ENCODE assay signal across 25 cellular contexts in the genomic region with DNA sequence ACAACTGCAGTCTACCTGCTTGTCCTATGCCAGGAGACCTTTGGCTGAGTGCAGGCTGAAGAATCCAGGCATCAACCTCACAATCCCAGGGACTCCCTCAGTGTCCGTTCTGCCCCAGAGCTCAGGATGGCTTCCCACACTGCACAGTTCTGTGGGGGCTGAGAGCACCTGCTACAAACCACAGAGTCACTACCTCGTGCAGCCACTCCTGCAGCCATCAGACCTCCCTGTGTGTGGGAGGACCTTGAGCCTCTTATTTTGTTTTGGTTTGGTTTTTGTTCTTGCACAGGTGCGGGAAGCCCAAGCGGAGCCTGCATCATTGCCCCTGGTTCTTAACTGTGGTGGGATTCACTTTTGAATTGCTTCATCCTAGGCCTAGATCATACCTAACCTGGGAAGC. TPM values are rescaled to one million over a fixed set of nuclear protein-coding genes. Genes with fewer than 3 reads are reported as not detected.
DNase-seq lines count a peak whose midpoint lies in the region; ATAC-seq, FAIRE-seq and TF ChIP-seq lines count a peak whose summit lies in the region.
"Had no signal": no experiment of that assay in that cellular context is flagged by ENCODE, and none has a peak within 500 bp of the region (broad histone marks: within the 10 kb centered on the region; RNA-seq: fewer than 3 reads in every experiment).

No MANE protein-coding gene starts in this region.

- H3K4me1 ChIP-seq in GM12878 (ENCODE audit: control insufficient read depth, insufficient read depth, low read length), result peaks cover 4% of the 10 kb centered on the region

- no peak overlapping the region for H2AFZ ChIP-seq in GM12878 (ENCODE audit: control insufficient read depth, low read depth, low read length)

- H3K9ac ChIP-seq in GM12878 (ENCODE audit: control insufficient read depth, insufficient read depth, low read length), result no peak overlapping the region

- peak; percentile 74 for ATAC-seq in GM21529 (IDR thresholded peaks at IDR 0.05; ENCODE audit: unreplicated experiment)
- ATAC-seq in HG02884 (IDR thresholded peaks at IDR 0.05; ENCODE audit: unreplicated experiment), result peak; percentile 76
- ATAC-seq in GM12878, result no peak
- ATAC-seq in GM21717 (IDR thresholded peaks at IDR 0.05; ENCODE audit: unreplicated experiment), result no peak
- ATAC-seq in GM21576 (IDR thresholded peaks at IDR 0.05; ENCODE audit: unreplicated experiment), result no peak
- ATAC-seq: PC-3 had no signal

- no peak for TF ChIP-seq EP300 in GM12878 (IDR thresholded peaks at IDR 0.05; ENCODE audit: borderline replicate concordance in 1 of 2, control insufficient read depth in 1 of 2, low read depth in 2 of 2, low read length in 2 of 2)

- no peak for TF ChIP-seq RAD21 in GM12878 (IDR thresholded peaks at IDR 0.05; ENCODE audit: insufficient read depth, low read depth, low read length)

- H3K4me3 ChIP-seq in GM12878, result no peak overlapping the region

- H3K4me2 ChIP-seq in GM12878 (ENCODE audit: control insufficient read depth, insufficient read depth), result no peak overlapping the region

- H3K27ac ChIP-seq in GM12878 (ENCODE audit: control insufficient read depth, insufficient read depth), result no peak overlapping the region
- H3K27ac ChIP-seq: RWPE1 had no signal

- H3K27me3 ChIP-seq in GM12878 (replicated peaks in 1 of 2; ENCODE audit: control insufficient read depth in 2 of 2, insufficient read depth in 2 of 2, low read length in 1 of 2), result no peaks in the 10 kb centered on the region

- DNase-seq in GM13976 (ENCODE audit: low spot score) (peak; percentile 55), GM12878 (ENCODE audit: low read depth, low spot score) (no peak), putamen (ENCODE audit: low spot score) (no peak), dermis blood vessel endothelial cell (no peak)
- DNase-seq: CD4-positive, alpha-beta T cell; DMS153; GF-D8; Karpas-422; NCI-H1048; NCI-H1436; NCI-H1930; NCI-H524 treated with DMSO at 0.1 percent for 48 hours; T-helper 1 cell had no signal

- FAIRE-seq in GM12878 (lab: Jason Lieb, UNC), result no peak
- FAIRE-seq: A204.1, GM12891, H1 had no signal

- TF ChIP-seq POLR2A in GM12878 (IDR thresholded peaks at IDR 0.05; ENCODE audit: low read depth, low read length), result no peak

- in situ Hi-C loops in GM13976 (cut with MboI; ENCODE audit: low sequenced_read_pairs, unreplicated experiment) (no loop called here), GM12878 (cut with MboI) (no loop called here)

- BruUV-seq in GM12878 (replicated peaks; lab: Mats Ljungman, UMichigan), result no TSS peak

- no peaks in the 10 kb centered on the region for H4K20me1 ChIP-seq in GM12878 (ENCODE audit: control insufficient read depth, insufficient read depth)

- SMC1A ChIA-PET in GM12878 (lab: Charles Lee; ENCODE audit: uncharacterized antibody, unreplicated experiment), result no interaction called here

- intact Hi-C loops in GM12878 (cut with micrococcal nuclease; ENCODE audit: unreplicated experiment), result no loop called here

- CTCF ChIA-PET in GM12878 (lab: Yijun Ruan, JAX), result interaction anchor here (0.6 to 0.7 kb wide), 2 partner anchors 79 to 172 kb away, joined by 3 read pairs; no protein-coding TSS in a partner anchor

- RAD21 ChIA-PET in GM12878 (lab: Charles Lee; ENCODE audit: unreplicated experiment), result no interaction called here

- WGBS in GM12878 (ENCODE audit: insufficient coverage, insufficient replicate concordance, low lambda C conversion rate, missing lambda C conversion rate), result 57% methylated on average over 4 of the region's 4 CpGs

- no peaks in the 10 kb centered on the region for H3K9me3 ChIP-seq in GM12878 (replicated peaks; ENCODE audit: control insufficient read depth, insufficient read depth, low read length)

- no peaks in the 10 kb centered on the region; a peak in 1 of 4 replicates for H3K36me3 ChIP-seq in GM12878 (ENCODE audit: control insufficient read depth in 2 of 2, insufficient read depth in 2 of 2, low read length in 1 of 2)

- POLR2A ChIA-PET in GM12878 (lab: Charles Lee), result no interaction called here

- TF ChIP-seq CTCF in GM13976 (IDR thresholded peaks at IDR 0.05; ENCODE audit: borderline replicate concordance, control extremely low read depth, extremely low read depth, insufficient read depth, missing control alignments) (no peak), GM12878 (IDR thresholded peaks at IDR 0.05 in 2 of 3, conservative IDR thresholded peaks at IDR 0.05 in 1 of 3; ENCODE audit: control insufficient read depth in 2 of 3, extremely low read depth in 1 of 3, insufficient read depth in 1 of 3, low read depth in 3 of 3, low read length in 3 of 3) (no peak)

- H3K79me2 ChIP-seq in GM12878 (ENCODE audit: control insufficient read depth, insufficient read depth, low read length), result no peaks in the 10 kb centered on the region

TF ChIP-seq in GM12878, 131 proteins besides CTCF, POLR2A, EP300 and RAD21 (continues in another document):
- TF ChIP-seq DPF2 (IDR thresholded peaks at IDR 0.05) (no peak), BHLHE40 (IDR thresholded peaks at IDR 0.05; ENCODE audit: borderline replicate concordance in 1 of 2, low read depth in 2 of 2, low read length in 1 of 2) (peak in 1 of 2 experiments; percentile 54; a peak in 1 of 4 replicates), CBFB (IDR thresholded peaks at IDR 0.05; ENCODE audit: low read depth) (no peak), FOS (IDR thresholded peaks at IDR 0.05; ENCODE audit: borderline replicate concordance, extremely low read depth, insufficient read length) (no peak), TCF12 (IDR thresholded peaks at IDR 0.05; ENCODE audit: low read depth, low read length) (no peak), RUNX3 (IDR thresholded peaks at IDR 0.05; ENCODE audit: low read length) (peak; percentile 75), CREM (IDR thresholded peaks at IDR 0.05; ENCODE audit: low read depth) (no peak), CBX5 (IDR thresholded peaks at IDR 0.05; ENCODE audit: low read depth) (no peak), SIX5 (IDR thresholded peaks at IDR 0.05; ENCODE audit: low read depth, low read length, severe bottlenecking) (no peak), HDGF (IDR thresholded peaks at IDR 0.05) (no peak)
- TF ChIP-seq, protein P1, sequence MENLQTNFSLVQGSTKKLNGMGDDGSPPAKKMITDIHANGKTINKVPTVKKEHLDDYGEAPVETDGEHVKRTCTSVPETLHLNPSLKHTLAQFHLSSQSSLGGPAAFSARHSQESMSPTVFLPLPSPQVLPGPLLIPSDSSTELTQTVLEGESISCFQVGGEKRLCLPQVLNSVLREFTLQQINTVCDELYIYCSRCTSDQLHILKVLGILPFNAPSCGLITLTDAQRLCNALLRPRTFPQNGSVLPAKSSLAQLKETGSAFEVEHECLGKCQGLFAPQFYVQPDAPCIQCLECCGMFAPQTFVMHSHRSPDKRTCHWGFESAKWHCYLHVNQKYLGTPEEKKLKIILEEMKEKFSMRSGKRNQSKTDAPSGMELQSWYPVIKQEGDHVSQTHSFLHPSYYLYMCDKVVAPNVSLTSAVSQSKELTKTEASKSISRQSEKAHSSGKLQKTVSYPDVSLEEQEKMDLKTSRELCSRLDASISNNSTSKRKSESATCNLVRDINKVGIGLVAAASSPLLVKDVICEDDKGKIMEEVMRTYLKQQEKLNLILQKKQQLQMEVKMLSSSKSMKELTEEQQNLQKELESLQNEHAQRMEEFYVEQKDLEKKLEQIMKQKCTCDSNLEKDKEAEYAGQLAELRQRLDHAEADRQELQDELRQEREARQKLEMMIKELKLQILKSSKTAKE (IDR thresholded peaks at IDR 0.05; ENCODE audit: low read depth, poor library complexity, severe bottlenecking), result no peak
- TF ChIP-seq, protein P2, sequence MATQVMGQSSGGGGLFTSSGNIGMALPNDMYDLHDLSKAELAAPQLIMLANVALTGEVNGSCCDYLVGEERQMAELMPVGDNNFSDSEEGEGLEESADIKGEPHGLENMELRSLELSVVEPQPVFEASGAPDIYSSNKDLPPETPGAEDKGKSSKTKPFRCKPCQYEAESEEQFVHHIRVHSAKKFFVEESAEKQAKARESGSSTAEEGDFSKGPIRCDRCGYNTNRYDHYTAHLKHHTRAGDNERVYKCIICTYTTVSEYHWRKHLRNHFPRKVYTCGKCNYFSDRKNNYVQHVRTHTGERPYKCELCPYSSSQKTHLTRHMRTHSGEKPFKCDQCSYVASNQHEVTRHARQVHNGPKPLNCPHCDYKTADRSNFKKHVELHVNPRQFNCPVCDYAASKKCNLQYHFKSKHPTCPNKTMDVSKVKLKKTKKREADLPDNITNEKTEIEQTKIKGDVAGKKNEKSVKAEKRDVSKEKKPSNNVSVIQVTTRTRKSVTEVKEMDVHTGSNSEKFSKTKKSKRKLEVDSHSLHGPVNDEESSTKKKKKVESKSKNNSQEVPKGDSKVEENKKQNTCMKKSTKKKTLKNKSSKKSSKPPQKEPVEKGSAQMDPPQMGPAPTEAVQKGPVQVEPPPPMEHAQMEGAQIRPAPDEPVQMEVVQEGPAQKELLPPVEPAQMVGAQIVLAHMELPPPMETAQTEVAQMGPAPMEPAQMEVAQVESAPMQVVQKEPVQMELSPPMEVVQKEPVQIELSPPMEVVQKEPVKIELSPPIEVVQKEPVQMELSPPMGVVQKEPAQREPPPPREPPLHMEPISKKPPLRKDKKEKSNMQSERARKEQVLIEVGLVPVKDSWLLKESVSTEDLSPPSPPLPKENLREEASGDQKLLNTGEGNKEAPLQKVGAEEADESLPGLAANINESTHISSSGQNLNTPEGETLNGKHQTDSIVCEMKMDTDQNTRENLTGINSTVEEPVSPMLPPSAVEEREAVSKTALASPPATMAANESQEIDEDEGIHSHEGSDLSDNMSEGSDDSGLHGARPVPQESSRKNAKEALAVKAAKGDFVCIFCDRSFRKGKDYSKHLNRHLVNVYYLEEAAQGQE (IDR thresholded peaks at IDR 0.05; ENCODE audit: low read depth, low read length), result no peak

RNA-seq across cellular contexts. Expression of a gene that starts 31.0 kb away (rescaled TPM):
- total RNA-seq in GM12878 (2013; cell fraction: nucleolus; rRNA removed), result not detected in 2 replicates
- total RNA-seq in GM12878 (2014; rRNA removed), result not detected in 2 replicates
- total RNA-seq in GM12878 (2014; rRNA removed; fragmentation: Illumina TruSeq; extraction: Trizol), result not detected in 2 replicates
- total RNA-seq in GM12878 (2021), result not detected in 2 replicates
- polyA plus RNA-seq in GM12878 (2011; ENCODE audit: low read depth), result not detected
- polyA plus RNA-seq in GM12878 (2011; rRNA removed), result not detected in 2 replicates
- not detected in 2 replicates for polyA plus RNA-seq in GM12878 (2011; cell fraction: cytosol; rRNA removed)
- not detected in 2 replicates for polyA plus RNA-seq in GM12878 (2011; cell fraction: nucleus; rRNA removed)
- not detected in 2 replicates for polyA plus RNA-seq in GM12878 (2012)
- not detected in 2 replicates for polyA plus RNA-seq in GM12878 (2014; fragmentation: Illumina TruSeq; extraction: Trizol)
- polyA plus RNA-seq in GM12878 (2014; fragmentation: Nextera tagmentation; extraction: Ambion mirVana), result not detected
- polyA plus RNA-seq in GM12878 (2014; rRNA removed), result not detected in 2 replicates
- not detected for polyA plus RNA-seq in GM12878 (2016; fragmentation: Nextera tagmentation; extraction: Ambion mirVana)
- not detected in 2 replicates for polyA minus RNA-seq in GM12878 (2011; rRNA and poly(A)+ RNA removed)
- polyA minus RNA-seq in GM12878 (2011; cell fraction: cytosol; rRNA and poly(A)+ RNA removed), result not detected in 2 replicates
- polyA minus RNA-seq in GM12878 (2011; cell fraction: nucleus; rRNA and poly(A)+ RNA removed), result not detected in 2 replicates
- total RNA-seq in dermis blood vessel endothelial cell, result not detected in 2 replicates
- total RNA-seq: CD4-positive, alpha-beta T cell; H1; MCF 10A; PC-3 had no signal
- polyA plus RNA-seq: BJ, H1, IgD-negative memory B cell had no signal

Comparison
In these comparisons a context has a peak if more than half of its experiments do, and no peak if none do; other contexts are left out.
1. ATAC-seq: peak in GM21529 (single experiment) and HG02884 (single experiment); none in GM12878 (single experiment), GM21717 (single experiment) and GM21576 (single experiment).